In the genomic region with DNA sequence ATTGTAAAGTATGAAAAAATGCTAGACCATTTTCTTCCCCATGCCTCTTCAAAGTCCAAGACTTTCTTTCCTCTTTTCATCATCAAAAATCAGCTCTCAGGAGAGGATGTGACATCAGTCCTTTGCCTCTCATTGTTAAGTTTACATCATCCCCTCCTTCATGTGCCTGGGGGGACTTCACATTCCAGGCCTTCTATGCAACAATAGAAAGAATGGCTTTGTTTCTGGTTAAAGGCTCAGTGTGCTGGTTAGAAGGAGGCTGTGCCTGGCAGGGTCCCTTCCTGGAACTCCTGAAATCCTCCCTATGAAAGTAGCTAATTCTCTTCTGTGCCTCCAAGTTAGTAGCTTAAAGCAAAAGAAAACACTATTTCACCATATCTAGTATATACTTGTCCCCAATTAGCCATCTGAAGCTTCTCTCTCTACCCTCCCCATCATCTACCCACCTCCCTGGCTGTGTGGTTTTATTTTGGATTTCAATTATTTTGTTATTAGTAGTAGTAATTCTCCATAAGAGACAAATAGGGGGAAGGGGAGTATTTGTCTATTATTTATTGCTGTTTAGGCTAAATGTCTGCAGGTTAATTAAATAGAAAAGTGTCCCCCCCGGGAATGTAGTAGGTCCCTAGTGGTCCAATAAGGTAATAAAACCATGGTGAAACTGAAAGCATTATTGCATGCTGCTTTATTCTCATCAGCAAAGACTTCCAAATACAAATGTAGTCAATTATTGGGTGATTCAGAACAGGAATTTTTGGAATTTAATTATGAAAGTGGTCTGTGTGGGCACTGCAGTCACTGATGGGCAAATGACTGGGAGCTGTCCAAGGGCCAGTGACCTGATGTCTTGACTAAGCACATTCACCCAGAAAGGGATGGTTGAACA, we compare ENCODE assay signal across 10 cellular contexts.
A peak's percentile ranks its signal among the peaks of the same experiment; 100 is the strongest.
DNase-seq lines count a peak whose midpoint lies in the region; TF ChIP-seq lines count a peak whose summit lies in the region.
"Had no signal": no experiment of that assay in that cellular context is flagged by ENCODE, and none has a peak within 500 bp of the region (broad histone marks: within the 10 kb centered on the region; RNA-seq: fewer than 3 reads in every experiment).

No MANE protein-coding gene starts in this region.

- no peak overlapping the region for H3K9ac ChIP-seq in colonic mucosa (ENCODE audit: low read depth in 2 of 2, low read length in 2 of 2)

- intact Hi-C loops in colonic mucosa (cut with DNase I): no loop called here

- POLR2A ChIA-PET in HEK293T (lab: Yijun Ruan, JAX): no interaction called here

- in situ Hi-C loops in SK-MEL-5 (cut with HindIII; ENCODE audit: low pct_unique_long_range_greater_than_20kb, low sequenced_read_pairs): no loop called here

- H3K27ac ChIP-seq in colonic mucosa: no peak overlapping the region

- H3K27me3 ChIP-seq in colonic mucosa: no peaks in the 10 kb centered on the region

- peak; percentile 11 for TF ChIP-seq CTCF in foreskin fibroblast (IDR thresholded peaks at IDR 0.05; ENCODE audit: low read depth, low read length)
- TF ChIP-seq CTCF in colonic mucosa (IDR thresholded peaks at IDR 0.05): no peak

- CTCF ChIA-PET in HEK293T (lab: Yijun Ruan, JAX): interaction anchor here (0.7 kb wide), 1 partner anchor 24 kb away, joined by 3 read pairs; no protein-coding TSS in a partner anchor

- no peaks in the 10 kb centered on the region for H3K9me3 ChIP-seq in colonic mucosa

- peak; percentile 34 for DNase-seq in GM03348 (ENCODE audit: low spot score)
- DNase-seq in SK-MEL-5 (ENCODE audit: low read depth, low spot score): peak; percentile 53
- DNase-seq in foreskin fibroblast: peak; percentile 67 to 84
- DNase-seq in pulmonary artery endothelial cell (ENCODE audit: low read depth, low spot score): peak; percentile 26
- no peak for DNase-seq in colonic mucosa
- DNase-seq in stimulated activated CD4-positive, alpha-beta T cell treated with anti-CD3 and anti-CD28 coated beads, Interleukin-4, amount 100 ng/mL, for 1 hour: no peak
- no peak for DNase-seq in AML-193 (lab: John Stamatoyannopoulos, UW)
- no peak for DNase-seq in HEK293T (ENCODE audit: extremely low spot score)
- DNase-seq: activated naive CD8-positive, alpha-beta T cell treated with anti-CD3 and anti-CD28 coated beads for 36 hours; NCI-H524 had no signal

- H3K4me3 ChIP-seq in foreskin fibroblast (ENCODE audit: low read depth in 1 of 2, low read length in 2 of 2) (no peak overlapping the region), colonic mucosa (no peak overlapping the region)

- no peaks in the 10 kb centered on the region for H3K36me3 ChIP-seq in colonic mucosa

- no peaks in the 10 kb centered on the region for H3K4me1 ChIP-seq in colonic mucosa

TF ChIP-seq in HEK293T, 16 proteins besides CTCF, POLR2A, EP300 and RAD21:
- TF ChIP-seq L3MBTL2 (conservative IDR thresholded peaks at IDR 0.05) (no peak), ARNT (IDR thresholded peaks at IDR 0.05) (no peak), HDGF (IDR thresholded peaks at IDR 0.05; ENCODE audit: borderline replicate concordance) (no peak), LEF1 (IDR thresholded peaks at IDR 0.05; ENCODE audit: borderline replicate concordance) (no peak), BHLHE40 (IDR thresholded peaks at IDR 0.05; ENCODE audit: borderline replicate concordance) (no peak), ZNF384 (IDR thresholded peaks at IDR 0.05) (no peak), SP1 (IDR thresholded peaks at IDR 0.05) (no peak), FOXA1 (IDR thresholded peaks at IDR 0.05) (no peak), FOXM1 (IDR thresholded peaks at IDR 0.05; ENCODE audit: borderline replicate concordance) (no peak), ELF4 (IDR thresholded peaks at IDR 0.05) (no peak), SUZ12 (IDR thresholded peaks at IDR 0.05) (no peak), CTBP1 (IDR thresholded peaks at IDR 0.05; ENCODE audit: borderline replicate concordance) (no peak), NFRKB (IDR thresholded peaks at IDR 0.05) (no peak), FOXK2 (IDR thresholded peaks at IDR 0.05) (no peak), TARDBP (IDR thresholded peaks at IDR 0.05) (no peak)
- TF ChIP-seq, protein P1, sequence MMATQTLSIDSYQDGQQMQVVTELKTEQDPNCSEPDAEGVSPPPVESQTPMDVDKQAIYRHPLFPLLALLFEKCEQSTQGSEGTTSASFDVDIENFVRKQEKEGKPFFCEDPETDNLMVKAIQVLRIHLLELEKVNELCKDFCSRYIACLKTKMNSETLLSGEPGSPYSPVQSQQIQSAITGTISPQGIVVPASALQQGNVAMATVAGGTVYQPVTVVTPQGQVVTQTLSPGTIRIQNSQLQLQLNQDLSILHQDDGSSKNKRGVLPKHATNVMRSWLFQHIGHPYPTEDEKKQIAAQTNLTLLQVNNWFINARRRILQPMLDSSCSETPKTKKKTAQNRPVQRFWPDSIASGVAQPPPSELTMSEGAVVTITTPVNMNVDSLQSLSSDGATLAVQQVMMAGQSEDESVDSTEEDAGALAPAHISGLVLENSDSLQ (IDR thresholded peaks at IDR 0.05): no peak

Comparison
In these comparisons a context has a peak if more than half of its experiments do, and no peak if none do; other contexts are left out.
1. DNase-seq: peak in GM03348 (single experiment), SK-MEL-5 (single experiment), foreskin fibroblast (2 of 2) and pulmonary artery endothelial cell (single experiment); none in colonic mucosa (single experiment), stimulated activated CD4-positive, alpha-beta T cell treated with anti-CD3 and anti-CD28 coated beads, Interleukin-4, amount 100 ng/mL, for 1 hour (single experiment), AML-193 (0 of 2) and HEK293T (single experiment).